15 cellular contexts compared by ENCODE assay signal in the genomic region with DNA sequence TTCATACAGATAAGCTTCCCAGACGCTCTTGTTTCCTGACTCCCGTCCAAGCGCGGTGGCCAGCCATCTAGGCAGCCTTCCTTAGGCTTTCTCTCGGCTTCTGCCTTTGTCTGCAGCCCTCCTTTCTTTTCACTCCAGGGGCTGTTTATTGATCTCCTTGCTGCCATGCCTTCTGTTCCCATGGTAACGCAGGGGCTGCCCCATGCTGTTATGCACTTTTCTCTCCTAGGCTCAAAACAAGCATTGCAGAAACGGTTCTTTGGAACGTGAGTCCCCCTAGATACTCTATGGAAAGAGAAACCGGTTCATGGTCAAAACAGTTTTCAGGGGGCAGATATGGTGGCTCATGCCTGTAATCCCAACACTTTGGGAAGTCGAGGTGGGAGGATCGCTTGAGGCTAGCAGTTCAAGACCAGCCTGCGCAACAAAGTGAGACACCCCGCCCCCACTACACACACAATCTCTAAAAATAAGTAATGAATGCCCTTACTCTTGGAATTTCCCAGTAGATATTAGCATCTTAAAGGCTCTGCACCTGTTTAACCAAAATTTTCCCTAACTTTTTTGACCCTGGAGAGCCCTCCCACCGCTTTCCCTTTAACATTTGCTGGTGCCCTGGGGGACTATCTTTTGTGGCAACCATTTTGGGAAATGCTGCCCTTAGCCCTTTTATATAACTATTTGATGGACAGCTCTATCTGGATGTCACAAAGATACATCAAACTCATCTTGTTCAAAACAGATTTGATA. TPM values are rescaled to one million over a fixed set of nuclear protein-coding genes. Genes with fewer than 3 reads are reported as not detected.
DNase-seq lines count a peak whose midpoint lies in the region; ATAC-seq, FAIRE-seq and TF ChIP-seq lines count a peak whose summit lies in the region.
"Had no signal": no experiment of that assay in that cellular context is flagged by ENCODE, and none has a peak within 500 bp of the region (broad histone marks: within the 10 kb centered on the region; RNA-seq: fewer than 3 reads in every experiment).

No MANE protein-coding gene starts in this region.

- peaks cover 3% of the 10 kb centered on the region for H3K36me3 Mint-ChIP-seq in type B pancreatic cell
- H3K36me3 Mint-ChIP-seq: IgD-negative memory B cell had no signal

- H3K9ac ChIP-seq in HepG2 (ENCODE audit: insufficient read depth, low read depth, low read length) (no peak overlapping the region), iPS-15b (ENCODE audit: low read depth, low read length) (peak overlapping the region; percentile 61)

- peaks cover 13% of the 10 kb centered on the region; the same call in 1 of the 2 replicates for H3K4me1 ChIP-seq in HepG2 (ENCODE audit: insufficient read depth, low read length)
- H3K4me1 ChIP-seq in right lobe of liver: no peaks in the 10 kb centered on the region
- peaks cover 10% of the 10 kb centered on the region for H3K4me1 ChIP-seq in iPS-15b (ENCODE audit: control insufficient read depth, insufficient read depth, low read length)
- H3K4me1 ChIP-seq: right atrium auricular region had no signal

- H3K4me3 ChIP-seq in HepG2 (replicated peaks in 1 of 3; ENCODE audit: insufficient read depth in 1 of 3, low read depth in 2 of 3, low read length in 3 of 3) (no peak overlapping the region), right lobe of liver (no peak overlapping the region), astrocyte of the cerebellum (ENCODE audit: low read depth, low read length) (peak overlapping the region; percentile 12), iPS-15b (ENCODE audit: low read depth, low read length) (peak overlapping the region; percentile 26)
- H3K4me3 ChIP-seq: tibial artery had no signal

- H3K27ac ChIP-seq in HepG2 (ENCODE audit: extremely low read length, insufficient read depth, low read length) (no peak overlapping the region), right lobe of liver (no peak overlapping the region)
- H3K27ac ChIP-seq: right atrium auricular region, tibial artery, VCaP had no signal

- H3K27me3 ChIP-seq in HepG2 (ENCODE audit: control insufficient read depth in 1 of 2, insufficient read depth in 2 of 2, low read length in 2 of 2): no peaks in the 10 kb centered on the region
- no peaks in the 10 kb centered on the region for H3K27me3 ChIP-seq in right lobe of liver
- no peaks in the 10 kb centered on the region for H3K27me3 ChIP-seq in iPS-15b (ENCODE audit: control insufficient read depth, insufficient read depth, low read length)
- H3K27me3 ChIP-seq: right atrium auricular region, tibial artery had no signal

- 40% methylated on average over 11 of the region's 14 CpGs for WGBS in HepG2 (ENCODE audit: low lambda C conversion rate)
- WGBS in right lobe of liver (ENCODE audit: insufficient coverage, low coverage, low lambda C conversion rate, missing lambda C conversion rate): 42% methylated on average over 12 of the region's 14 CpGs

- H3K4me2 ChIP-seq in HepG2 (ENCODE audit: low read depth, low read length): 0 out of 2 replicates have a peak overlapping the region, but pooled peaks have one; percentile 12

- no peaks in the 10 kb centered on the region for H3K27me3 Mint-ChIP-seq in type B pancreatic cell

- no peaks in the 10 kb centered on the region for H3K36me3 ChIP-seq in HepG2 (replicated peaks in 1 of 2; ENCODE audit: control insufficient read depth in 1 of 2, insufficient read depth in 2 of 2, low read length in 2 of 2)
- H3K36me3 ChIP-seq in right lobe of liver: no peaks in the 10 kb centered on the region
- no peaks in the 10 kb centered on the region for H3K36me3 ChIP-seq in iPS-15b (ENCODE audit: control insufficient read depth, insufficient read depth, low read length)
- H3K36me3 ChIP-seq: right atrium auricular region, tibial artery had no signal

- no peak for TF ChIP-seq CTCF in HepG2 (CRISPR knock-in tag; IDR thresholded peaks at IDR 0.05)
- no peak for TF ChIP-seq CTCF in right lobe of liver (IDR thresholded peaks at IDR 0.05)
- no peak for TF ChIP-seq CTCF in astrocyte of the cerebellum (IDR thresholded peaks at IDR 0.05; ENCODE audit: low read depth, low read length, missing control alignments)
- no peak for TF ChIP-seq CTCF in type B pancreatic cell (conservative IDR thresholded peaks at IDR 0.05)

- FAIRE-seq in HepG2 (lab: Jason Lieb, UNC): no peak

- no peak overlapping the region for H2AFZ ChIP-seq in HepG2 (ENCODE audit: low read length)

- H3K9me3 Mint-ChIP-seq in type B pancreatic cell: peaks cover 5% of the 10 kb centered on the region

- intact Hi-C loops in HepG2 (cut with micrococcal nuclease; ENCODE audit: unreplicated experiment): loop anchor here (10.0 kb wide), 1 partner anchor 82 kb away; the partner anchor contains the start of gene USP11
- intact Hi-C loops in right lobe of liver (cut with DNase I): no loop called here

- H3K9me3 ChIP-seq in HepG2 (ENCODE audit: low read length) (no peaks in the 10 kb centered on the region), right lobe of liver (no peaks in the 10 kb centered on the region), iPS-15b (ENCODE audit: control insufficient read depth, insufficient read depth, low read length) (no peaks in the 10 kb centered on the region)
- H3K9me3 ChIP-seq: right atrium auricular region, tibial artery had no signal

- H3K27ac Mint-ChIP-seq in type B pancreatic cell: peak overlapping the region; percentile 73

- in situ Hi-C loops in HepG2 (cut with HindIII; ENCODE audit: extremely low pct_ligation_motif_present, low pct_unique_long_range_greater_than_20kb) (no loop called here), astrocyte of the cerebellum (cut with HindIII; ENCODE audit: low sequenced_read_pairs) (no loop called here)

- peaks cover 16% of the 10 kb centered on the region for H3K4me1 Mint-ChIP-seq in type B pancreatic cell (ENCODE audit: unreplicated experiment)

- DNase-seq in HepG2 (ENCODE audit: low spot score): no peak
- no peak for DNase-seq in right lobe of liver
- DNase-seq in astrocyte of the cerebellum (ENCODE audit: low read depth): no peak
- no peak for DNase-seq in type B pancreatic cell (ENCODE audit: extremely low spot score, unreplicated experiment)
- no peak for DNase-seq in middle frontal gyrus (ENCODE audit: extremely low spot score, low spot score)
- no peak for DNase-seq in activated CD8-positive, alpha-beta memory T cell treated with anti-CD3 and anti-CD28 coated beads for 24 hours
- DNase-seq: midbrain, SHP77 treated with DMSO at 0.1 percent for 48 hours, tibial artery had no signal

- no peaks in the 10 kb centered on the region for H4K20me1 ChIP-seq in HepG2 (ENCODE audit: insufficient read depth, low read length)

- no peaks in the 10 kb centered on the region for H3K79me2 ChIP-seq in HepG2 (ENCODE audit: insufficient read depth, low read length)

- TF ChIP-seq EP300 in HepG2 (IDR thresholded peaks at IDR 0.05; ENCODE audit: low read depth in 2 of 2, low read length in 2 of 2) (no peak), HepG2 (CRISPR knock-in tag; IDR thresholded peaks at IDR 0.05; ENCODE audit: borderline replicate concordance) (no peak)

- POLR2A ChIA-PET in HepG2 (lab: Yijun Ruan, JAX): no interaction called here

- ATAC-seq in HepG2 (no peak), right lobe of liver (no peak), GM19397 (IDR thresholded peaks at IDR 0.05; ENCODE audit: unreplicated experiment) (no peak)

- CTCF ChIA-PET in HepG2 (lab: Yijun Ruan, JAX; ENCODE audit: low intra/inter-chr PET ratio, low total read pairs): no interaction called here

- peak overlapping the region; percentile 3 for H3K4me3 Mint-ChIP-seq in type B pancreatic cell
- H3K4me3 Mint-ChIP-seq: IgD-negative memory B cell had no signal

- no TSS peak for BruUV-seq in HepG2 (replicated peaks; lab: Mats Ljungman, UMichigan)

- TF ChIP-seq RAD21 in HepG2 (CRISPR knock-in tag; IDR thresholded peaks at IDR 0.05): no peak

- TF ChIP-seq POLR2A in HepG2 (IDR thresholded peaks at IDR 0.05; ENCODE audit: insufficient read depth in 1 of 2, low read depth in 2 of 2, low read length in 2 of 2) (no peak), right lobe of liver (IDR thresholded peaks at IDR 0.05) (no peak)

TF ChIP-seq in HepG2, 621 proteins besides CTCF, POLR2A, EP300 and RAD21:
- no peak for TF ChIP-seq SMC3 (IDR thresholded peaks at IDR 0.05; ENCODE audit: low read length)
- TF ChIP-seq, protein P1, sequence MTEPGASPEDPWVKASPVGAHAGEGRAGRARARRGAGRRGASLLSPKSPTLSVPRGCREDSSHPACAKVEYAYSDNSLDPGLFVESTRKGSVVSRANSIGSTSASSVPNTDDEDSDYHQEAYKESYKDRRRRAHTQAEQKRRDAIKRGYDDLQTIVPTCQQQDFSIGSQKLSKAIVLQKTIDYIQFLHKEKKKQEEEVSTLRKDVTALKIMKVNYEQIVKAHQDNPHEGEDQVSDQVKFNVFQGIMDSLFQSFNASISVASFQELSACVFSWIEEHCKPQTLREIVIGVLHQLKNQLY (CRISPR knock-in tag; IDR thresholded peaks at IDR 0.05): no peak
- peak; percentile 55 for TF ChIP-seq RFX3 (CRISPR knock-in tag; IDR thresholded peaks at IDR 0.05)
- TF ChIP-seq RFX1 (IDR thresholded peaks at IDR 0.05): peak; percentile 20; the same call in 1 of the 2 replicates
TF ChIP-seq in HepG2: peak in this region for 2.

RNA-seq across cellular contexts. Expression of gene ZNF157, which starts 53.9 kb away (rescaled TPM):
- total RNA-seq in HepG2 (2016; rRNA removed; fragmentation: Illumina TruSeq; extraction: Trizol) (not detected in 2 replicates), right lobe of liver (not detected), type B pancreatic cell (ENCODE audit: low replicate concordance) (0.14 and 0.58 TPM in 2 replicates)
- not detected in 2 replicates for total RNA-seq in HepG2 (2016; cell fraction: cytosol; rRNA removed; fragmentation: Illumina TruSeq; extraction: Trizol; ENCODE audit: low read depth)
- total RNA-seq in HepG2 (2016; cell fraction: insoluble cytoplasmic fraction; rRNA removed; fragmentation: Illumina TruSeq; extraction: Trizol): not detected in 2 replicates
- not detected in 2 replicates for total RNA-seq in HepG2 (2016; cell fraction: membrane; rRNA removed; fragmentation: Illumina TruSeq; extraction: Trizol)
- total RNA-seq in HepG2 (2016; cell fraction: nucleus; rRNA removed; fragmentation: Illumina TruSeq; extraction: Trizol): not detected in 2 replicates
- not detected in 2 replicates for polyA plus RNA-seq in HepG2 (2011; rRNA removed)
- not detected in 2 replicates for polyA plus RNA-seq in HepG2 (2011; cell fraction: cytosol; rRNA removed)
- not detected in 2 replicates for polyA plus RNA-seq in HepG2 (2011; cell fraction: nucleus; rRNA removed)
- polyA plus RNA-seq in HepG2 (2012): not detected in 2 replicates
- polyA plus RNA-seq in HepG2 (2016; cell fraction: cytosol; fragmentation: Illumina TruSeq; extraction: Trizol; ENCODE audit: low read depth): not detected in 2 replicates
- not detected in 2 replicates for polyA plus RNA-seq in HepG2 (2016; cell fraction: insoluble cytoplasmic fraction; fragmentation: Illumina TruSeq; extraction: Trizol; ENCODE audit: low read depth)
- not detected in 2 replicates for polyA plus RNA-seq in HepG2 (2016; cell fraction: membrane; fragmentation: Illumina TruSeq; extraction: Trizol; ENCODE audit: low read depth)
- polyA plus RNA-seq in HepG2 (2016; cell fraction: nucleus; fragmentation: Illumina TruSeq; extraction: Trizol; ENCODE audit: insufficient read depth, low read depth): not detected in 2 replicates
- polyA minus RNA-seq in HepG2 (2011; rRNA and poly(A)+ RNA removed; ENCODE audit: low replicate concordance): not detected in 2 replicates
- polyA minus RNA-seq in HepG2 (2011; cell fraction: cytosol; rRNA and poly(A)+ RNA removed): not detected in 2 replicates
- polyA minus RNA-seq in HepG2 (2011; cell fraction: nucleus; rRNA and poly(A)+ RNA removed): not detected in 2 replicates
- total RNA-seq: glomerular endothelial cell had no signal

Comparison
In these comparisons a context has a peak if more than half of its experiments do, and no peak if none do; other contexts are left out.
1. H3K4me3 ChIP-seq: peak in astrocyte of the cerebellum (single experiment) and iPS-15b (single experiment); none in HepG2 (0 of 3) and right lobe of liver (0 of 3).